Comparison of ENCODE assay signal across 1 cellular context in the genomic region with DNA sequence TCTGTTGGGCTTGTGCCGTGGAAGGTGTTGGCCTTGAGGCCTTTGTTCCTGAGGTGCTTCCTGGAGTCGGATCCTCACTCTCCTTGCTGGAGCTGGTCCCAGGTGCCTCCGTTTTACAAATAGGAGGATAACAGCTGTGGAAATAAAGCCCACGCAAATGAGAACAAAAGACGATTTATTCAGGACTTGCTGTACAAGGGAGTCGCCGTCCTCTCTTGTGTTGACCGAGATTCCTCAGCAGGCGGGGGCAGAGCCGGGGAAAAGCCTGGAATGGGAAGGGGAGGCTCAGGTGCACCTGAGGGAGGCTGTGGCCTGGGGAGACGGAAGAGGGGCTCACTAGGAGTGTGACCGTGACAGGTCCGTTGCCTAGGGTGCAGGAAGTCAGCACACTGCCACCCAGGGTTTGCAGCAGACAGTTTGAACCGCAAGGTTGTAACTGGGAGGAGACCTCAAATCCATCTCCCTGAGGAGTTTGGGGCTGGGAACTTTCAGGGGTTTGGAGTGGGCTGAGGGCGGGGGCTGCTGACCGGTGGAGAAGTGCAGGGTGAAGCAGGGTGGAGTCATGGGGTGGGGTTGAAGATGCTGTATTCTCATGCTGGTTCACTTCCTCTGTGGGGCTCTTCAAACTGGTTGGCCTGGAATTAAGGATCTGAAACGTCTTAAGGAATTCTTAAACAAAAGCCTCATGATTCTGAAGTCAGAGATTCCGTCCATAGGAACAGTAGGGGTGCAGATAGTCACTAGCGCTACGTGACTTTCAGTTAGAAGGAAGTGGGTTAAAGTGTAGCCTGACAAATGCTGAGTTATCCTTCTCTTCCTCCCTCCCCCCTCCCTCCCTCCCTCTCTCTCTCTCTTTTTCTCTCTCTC.
TF ChIP-seq lines count a peak whose summit lies in the region.

No MANE protein-coding gene starts in this region.

TF ChIP-seq in IMR-90, 13 proteins besides CTCF, POLR2A, EP300 and RAD21:
- TF ChIP-seq NFE2L2 (IDR thresholded peaks at IDR 0.05; ENCODE audit: low read depth, low read length) (no peak), MAZ (IDR thresholded peaks at IDR 0.05; ENCODE audit: borderline replicate concordance, low read depth, low read length) (no peak), CEBPB (IDR thresholded peaks at IDR 0.05; ENCODE audit: low read depth, low read length) (no peak), SMC3 (IDR thresholded peaks at IDR 0.05; ENCODE audit: low read depth, low read length) (no peak), FOS (IDR thresholded peaks at IDR 0.05; ENCODE audit: low read depth, low read length) (no peak), BHLHE40 (IDR thresholded peaks at IDR 0.05; ENCODE audit: low read depth, low read length) (no peak), RCOR1 (IDR thresholded peaks at IDR 0.05; ENCODE audit: insufficient replicate concordance, low read length) (no peak), RFX5 (IDR thresholded peaks at IDR 0.05; ENCODE audit: low read depth, low read length) (no peak)
- TF ChIP-seq, protein P1, sequence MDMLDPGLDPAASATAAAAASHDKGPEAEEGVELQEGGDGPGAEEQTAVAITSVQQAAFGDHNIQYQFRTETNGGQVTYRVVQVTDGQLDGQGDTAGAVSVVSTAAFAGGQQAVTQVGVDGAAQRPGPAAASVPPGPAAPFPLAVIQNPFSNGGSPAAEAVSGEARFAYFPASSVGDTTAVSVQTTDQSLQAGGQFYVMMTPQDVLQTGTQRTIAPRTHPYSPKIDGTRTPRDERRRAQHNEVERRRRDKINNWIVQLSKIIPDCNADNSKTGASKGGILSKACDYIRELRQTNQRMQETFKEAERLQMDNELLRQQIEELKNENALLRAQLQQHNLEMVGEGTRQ (IDR thresholded peaks at IDR 0.05; ENCODE audit: low read depth, low read length): no peak
- TF ChIP-seq, protein P2, sequence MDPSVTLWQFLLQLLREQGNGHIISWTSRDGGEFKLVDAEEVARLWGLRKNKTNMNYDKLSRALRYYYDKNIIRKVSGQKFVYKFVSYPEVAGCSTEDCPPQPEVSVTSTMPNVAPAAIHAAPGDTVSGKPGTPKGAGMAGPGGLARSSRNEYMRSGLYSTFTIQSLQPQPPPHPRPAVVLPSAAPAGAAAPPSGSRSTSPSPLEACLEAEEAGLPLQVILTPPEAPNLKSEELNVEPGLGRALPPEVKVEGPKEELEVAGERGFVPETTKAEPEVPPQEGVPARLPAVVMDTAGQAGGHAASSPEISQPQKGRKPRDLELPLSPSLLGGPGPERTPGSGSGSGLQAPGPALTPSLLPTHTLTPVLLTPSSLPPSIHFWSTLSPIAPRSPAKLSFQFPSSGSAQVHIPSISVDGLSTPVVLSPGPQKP (IDR thresholded peaks at IDR 0.05; ENCODE audit: borderline replicate concordance, low read depth, low read length): no peak
